Comparison of ENCODE assay signal across 8 cellular contexts in genomic region chr1:58882322-58882951, GRCh38.
DNase-seq lines count a peak whose midpoint lies in the region; ATAC-seq, FAIRE-seq and TF ChIP-seq lines count a peak whose summit lies in the region.

No MANE protein-coding gene starts in this region.

- TF ChIP-seq CTCF in breast epithelium (IDR thresholded peaks at IDR 0.05): no peak
- no peak for TF ChIP-seq CTCF in MCF 10A (IDR thresholded peaks at IDR 0.05; ENCODE audit: unreplicated experiment)
- TF ChIP-seq CTCF in HepG2 (CRISPR knock-in tag; IDR thresholded peaks at IDR 0.05): no peak
- TF ChIP-seq CTCF in tibial nerve (IDR thresholded peaks at IDR 0.05): no peak
- no peak for TF ChIP-seq CTCF in endothelial cell (IDR thresholded peaks at IDR 0.05; ENCODE audit: unreplicated experiment)

- H3K27ac Mint-ChIP-seq in MCF 10A (ENCODE audit: low read depth, unreplicated experiment) (no peak overlapping the region), endothelial cell (ENCODE audit: unreplicated experiment) (no peak overlapping the region)

- H3K9me3 ChIP-seq in breast epithelium (no peaks in the 10 kb centered on the region), SJSA1 (replicated peaks) (no peaks in the 10 kb centered on the region; the same call in 1 of the 2 replicates), HepG2 (ENCODE audit: low read length) (no peaks in the 10 kb centered on the region), tibial nerve (no peaks in the 10 kb centered on the region)

- in situ Hi-C loops in HepG2 (cut with HindIII; ENCODE audit: extremely low pct_ligation_motif_present, low pct_unique_long_range_greater_than_20kb): loop anchor here (5.0 kb wide), 1 partner anchor 95 kb away; no protein-coding TSS in a partner anchor

- no peak for TF ChIP-seq POLR2A in breast epithelium (IDR thresholded peaks at IDR 0.05)
- TF ChIP-seq POLR2A in HepG2 (IDR thresholded peaks at IDR 0.05; ENCODE audit: insufficient read depth in 1 of 2, low read depth in 2 of 2, low read length in 2 of 2): no peak
- TF ChIP-seq POLR2A in tibial nerve (IDR thresholded peaks at IDR 0.05): no peak

- no peaks in the 10 kb centered on the region for H4K20me1 ChIP-seq in HepG2 (ENCODE audit: insufficient read depth, low read length)

- no peak for TF ChIP-seq EP300 in HepG2 (IDR thresholded peaks at IDR 0.05; ENCODE audit: low read depth in 2 of 2, low read length in 2 of 2)
- no peak for TF ChIP-seq EP300 in HepG2 (CRISPR knock-in tag; IDR thresholded peaks at IDR 0.05; ENCODE audit: borderline replicate concordance)
- TF ChIP-seq EP300 in tibial nerve (IDR thresholded peaks at IDR 0.05): no peak

- no peak for TF ChIP-seq RAD21 in HepG2 (CRISPR knock-in tag; IDR thresholded peaks at IDR 0.05)

- H3K27me3 Mint-ChIP-seq in MCF 10A (ENCODE audit: insufficient read depth, unreplicated experiment): no peaks in the 10 kb centered on the region
- no peaks in the 10 kb centered on the region for H3K27me3 Mint-ChIP-seq in endothelial cell (ENCODE audit: unreplicated experiment)

- H3K4me3 Mint-ChIP-seq in MCF 10A (ENCODE audit: unreplicated experiment): no peak overlapping the region
- no peak overlapping the region for H3K4me3 Mint-ChIP-seq in endothelial cell (ENCODE audit: unreplicated experiment)

- ATAC-seq in HepG2 (no peak), GM18909 (IDR thresholded peaks at IDR 0.05; ENCODE audit: poor library complexity, unreplicated experiment) (no peak)

- H3K36me3 ChIP-seq in breast epithelium (no peaks in the 10 kb centered on the region), SJSA1 (no peaks in the 10 kb centered on the region), HepG2 (replicated peaks in 1 of 2; ENCODE audit: control insufficient read depth in 1 of 2, insufficient read depth in 2 of 2, low read length in 2 of 2) (no peaks in the 10 kb centered on the region), tibial nerve (no peaks in the 10 kb centered on the region)

- H3K36me3 Mint-ChIP-seq in MCF 10A (ENCODE audit: insufficient read depth, unreplicated experiment): no peaks in the 10 kb centered on the region
- no peaks in the 10 kb centered on the region for H3K36me3 Mint-ChIP-seq in endothelial cell (ENCODE audit: low read depth, unreplicated experiment)

- no peaks in the 10 kb centered on the region for H3K27me3 ChIP-seq in breast epithelium
- H3K27me3 ChIP-seq in SJSA1 (replicated peaks): no peaks in the 10 kb centered on the region
- H3K27me3 ChIP-seq in HepG2 (ENCODE audit: control insufficient read depth in 1 of 2, insufficient read depth in 2 of 2, low read length in 2 of 2): no peaks in the 10 kb centered on the region
- H3K27me3 ChIP-seq in tibial nerve: no peaks in the 10 kb centered on the region

- H3K9me3 Mint-ChIP-seq in MCF 10A (ENCODE audit: unreplicated experiment) (no peaks in the 10 kb centered on the region), endothelial cell (ENCODE audit: unreplicated experiment) (no peaks in the 10 kb centered on the region)

- no peak for DNase-seq in breast epithelium (ENCODE audit: low spot score in 2 of 2)
- no peak for DNase-seq in MCF 10A (ENCODE audit: unreplicated experiment)
- DNase-seq in SJSA1 (ENCODE audit: low read depth in 1 of 2, low spot score in 2 of 2): no peak
- no peak for DNase-seq in HepG2 (ENCODE audit: low spot score)
- no peak for DNase-seq in tibial nerve (ENCODE audit: low spot score in 2 of 2)
- no peak for DNase-seq in endothelial cell (ENCODE audit: low spot score)
- DNase-seq in hepatic stellate cell (ENCODE audit: low spot score): no peak

- peak overlapping the region; percentile 57 to 76 for H3K27ac ChIP-seq in breast epithelium
- peak overlapping the region; percentile 83 for H3K27ac ChIP-seq in SJSA1
- peak overlapping the region; percentile 77 for H3K27ac ChIP-seq in HepG2 (ENCODE audit: extremely low read length, insufficient read depth, low read length)
- peak overlapping the region in 3 of 4 donors; percentile 66 to 82 (median 81) for H3K27ac ChIP-seq in tibial nerve

- H3K4me3 ChIP-seq in breast epithelium: no peak overlapping the region
- no peak overlapping the region for H3K4me3 ChIP-seq in SJSA1
- H3K4me3 ChIP-seq in HepG2 (replicated peaks in 1 of 3; ENCODE audit: insufficient read depth in 1 of 3, low read depth in 2 of 3, low read length in 3 of 3): no peak overlapping the region
- no peak overlapping the region for H3K4me3 ChIP-seq in tibial nerve

- CTCF ChIA-PET in MCF 10A (lab: Yijun Ruan, JAX) (interaction anchor here (0.6 to 0.9 kb wide), 5 partner anchors 35 to 442 kb away, joined by 3 to 5 read pairs (median 3); no protein-coding TSS in a partner anchor), HepG2 (lab: Yijun Ruan, JAX; ENCODE audit: low intra/inter-chr PET ratio, low total read pairs) (no interaction called here)

- no TSS peak for BruUV-seq in MCF 10A (replicated peaks; lab: Mats Ljungman, UMichigan)
- BruUV-seq in HepG2 (replicated peaks; lab: Mats Ljungman, UMichigan): no TSS peak

- 86% methylated on average over 11 of the region's 12 CpGs for WGBS in HepG2 (ENCODE audit: low lambda C conversion rate)
- WGBS in tibial nerve, 2 donors: 81 to 85% methylated on average over 12 of the region's 12 CpGs

- H3K79me2 ChIP-seq in HepG2 (ENCODE audit: insufficient read depth, low read length): no peaks in the 10 kb centered on the region

- H3K4me1 ChIP-seq in breast epithelium: peaks cover 0 to 18% of the 10 kb centered on the region in 2 donors
- H3K4me1 ChIP-seq in SJSA1 (replicated peaks): peaks cover 28% of the 10 kb centered on the region
- peaks cover 71% of the 10 kb centered on the region for H3K4me1 ChIP-seq in HepG2 (ENCODE audit: insufficient read depth, low read length)
- peaks cover 0 to 49% (median 44%) of the 10 kb centered on the region in 4 donors for H3K4me1 ChIP-seq in tibial nerve

- intact Hi-C loops in breast epithelium (cut with DNase I; ENCODE audit: low total_unique reads) (no loop called here), MCF 10A (cut with micrococcal nuclease) (loop anchor here (2.0 to 5.0 kb wide), 2 partner anchors 50 to 65 kb away; no protein-coding TSS in a partner anchor), HepG2 (cut with micrococcal nuclease; ENCODE audit: unreplicated experiment) (loop anchor here (2.0 to 10.0 kb wide), 2 partner anchors 98 to 412 kb away; partner anchors contain the start of genes FGGY and JUN)

- no peak overlapping the region for H2AFZ ChIP-seq in HepG2 (ENCODE audit: low read length)

- peak overlapping the region; percentile 42 for H3K9ac ChIP-seq in HepG2 (ENCODE audit: insufficient read depth, low read depth, low read length)

- peaks cover 44% of the 10 kb centered on the region for H3K4me1 Mint-ChIP-seq in MCF 10A (ENCODE audit: insufficient read depth, unreplicated experiment)
- peaks cover 18% of the 10 kb centered on the region for H3K4me1 Mint-ChIP-seq in endothelial cell (ENCODE audit: unreplicated experiment)

- POLR2A ChIA-PET in MCF 10A (lab: Yijun Ruan, JAX) (interaction anchor here (0.6 to 2.2 kb wide), 20 partner anchors 16 to 667 kb away, joined by 3 to 16 read pairs (median 4); partner anchors contain the start of gene JUN), HepG2 (lab: Yijun Ruan, JAX) (interaction anchor here (1.0 to 5.4 kb wide), 8 partner anchors 10 to 414 kb away, joined by 3 to 38 read pairs (median 4); partner anchors contain the start of genes FGGY and JUN)

- FAIRE-seq in HepG2 (lab: Jason Lieb, UNC): no peak

- peak overlapping the region; percentile 40; the same call in 1 of the 2 replicates for H3K4me2 ChIP-seq in HepG2 (ENCODE audit: low read depth, low read length)

TF ChIP-seq in HepG2, 621 proteins besides CTCF, POLR2A, EP300 and RAD21:
- 0 out of 2 replicates have a peak, but pooled peaks have one; percentile 31 for TF ChIP-seq NAIF1 (CRISPR knock-in tag; IDR thresholded peaks at IDR 0.05; ENCODE audit: borderline replicate concordance)
- no peak for TF ChIP-seq ZNF788 (CRISPR knock-in tag; IDR thresholded peaks at IDR 0.05; ENCODE audit: borderline replicate concordance)
- TF ChIP-seq ZBTB33 (CRISPR knock-in tag; IDR thresholded peaks at IDR 0.05): peak; percentile 74; the same call in 1 of the 2 replicates
- TF ChIP-seq ZNF207 (IDR thresholded peaks at IDR 0.05; ENCODE audit: borderline replicate concordance): no peak
